ENCODE assay signal across 20 cellular contexts in genomic region chr4:185464887-185465286, GRCh38. TPM values are rescaled to one million over a fixed set of nuclear protein-coding genes. Genes with fewer than 3 reads are reported as not detected.
DNase-seq lines count a peak whose midpoint lies in the region; ATAC-seq, FAIRE-seq and TF ChIP-seq lines count a peak whose summit lies in the region.
"Had no signal": no experiment of that assay in that cellular context is flagged by ENCODE, and none has a peak within 500 bp of the region (broad histone marks: within the 10 kb centered on the region; RNA-seq: fewer than 3 reads in every experiment).

No MANE protein-coding gene starts in this region.

- no peak overlapping the region for H4K91ac ChIP-seq in IMR-90 (ENCODE audit: insufficient read depth, low read depth, low read length)

- ATAC-seq in IMR-90 (ENCODE audit: low read depth): peak; percentile 82
- ATAC-seq in HG02870 (IDR thresholded peaks at IDR 0.05; ENCODE audit: unreplicated experiment): no peak
- ATAC-seq: CD8-positive, alpha-beta T cell had no signal

- no peak overlapping the region for H3K14ac ChIP-seq in IMR-90 (replicated peaks; ENCODE audit: low read depth, low read length)

- TF ChIP-seq POLR2A in IMR-90 (IDR thresholded peaks at IDR 0.05; ENCODE audit: low read depth, low read length): no peak

- H3K18ac ChIP-seq in IMR-90 (ENCODE audit: low read depth, low read length): no peak overlapping the region

- H3K27ac ChIP-seq in IMR-90 (ENCODE audit: insufficient read depth, low read length) (no peak overlapping the region), VCaP (peak overlapping the region; percentile 20; the same call in 1 of the 2 replicates)
- H3K27ac ChIP-seq: BLaER1 treated with 17β-estradiol and CSF1 and Interleukin-3, amounts not matched to agents 10 nM and 100 nM; KMS-11; SK-N-MC had no signal

- H3K27me3 ChIP-seq in IMR-90 (ENCODE audit: control insufficient read depth, insufficient read depth, low read length): no peaks in the 10 kb centered on the region

- H2BK20ac ChIP-seq in IMR-90 (ENCODE audit: low read depth, low read length): no peak overlapping the region

- DNase-seq in D721Med (ENCODE audit: insufficient read length, low spot score): no peak
- DNase-seq in IMR-90: peak; percentile 72
- DNase-seq in fibroblast of villous mesenchyme (ENCODE audit: low read depth): peak; percentile 40
- DNase-seq in occipital lobe (lab: John Stamatoyannopoulos, UW): no peak
- DNase-seq in DMS79 (lab: John Stamatoyannopoulos, UW): no peak
- DNase-seq: Calu3; CD8-positive, alpha-beta T cell; DMS79 treated with DMSO at 0.1 percent for 48 hours; MV-4-11; NCI-H524 treated with DMSO at 0.1 percent for 48 hours; NK-92 treated with Interleukin-12 subunit alpha and Interleukin-12 subunit beta, amount 100 ng/mL, for 24 hours; SHP77 had no signal

- FAIRE-seq in D721Med (lab: Jason Lieb, UNC): peak; percentile 11
- FAIRE-seq: H54 had no signal

- intact Hi-C loops in IMR-90 (cut with micrococcal nuclease): no loop called here

- no peak overlapping the region for H4K8ac ChIP-seq in IMR-90 (ENCODE audit: low read depth in 2 of 2, low read length in 2 of 2)

- no CpG with 5 or more reads among the region's 1 CpG for WGBS in IMR-90 (ENCODE audit: extremely low coverage in 2 of 2, insufficient read length in 1 of 2), 2 experiments

- H4K5ac ChIP-seq in IMR-90 (ENCODE audit: low read depth, low read length): no peak overlapping the region

- TF ChIP-seq CTCF in D721Med (IDR thresholded peaks at IDR 0.05; ENCODE audit: insufficient read depth, missing control alignments): no peak
- no peak for TF ChIP-seq CTCF in IMR-90 (conservative IDR thresholded peaks at IDR 0.05; ENCODE audit: low read depth, low read length)
- no peak for TF ChIP-seq CTCF in VCaP (conservative IDR thresholded peaks at IDR 0.05)
- no peak for TF ChIP-seq CTCF in fibroblast of villous mesenchyme (IDR thresholded peaks at IDR 0.05; ENCODE audit: insufficient read depth, low read depth, low read length)

- no peak overlapping the region; the same call in 1 of the 2 replicates for H3K4me2 ChIP-seq in IMR-90 (ENCODE audit: low read depth, low read length)
- H3K4me2 ChIP-seq: KMS-11 had no signal

- peaks cover 7% of the 10 kb centered on the region for H3K9me1 ChIP-seq in IMR-90 (ENCODE audit: insufficient read depth, low read length)

- H3K4me1 ChIP-seq in IMR-90 (ENCODE audit: control insufficient read depth, insufficient read depth, low read length): peaks cover 13% of the 10 kb centered on the region

- no peaks in the 10 kb centered on the region for H3K36me3 ChIP-seq in IMR-90 (ENCODE audit: control insufficient read depth, insufficient read depth, low read length)
- H3K36me3 ChIP-seq: BLaER1 treated with 17β-estradiol and CSF1 and Interleukin-3, amounts not matched to agents 10 nM and 100 nM had no signal

- no peak overlapping the region for H3K56ac ChIP-seq in IMR-90 (ENCODE audit: extremely low read depth, insufficient read depth, low read length)

- no peaks in the 10 kb centered on the region for H3K79me1 ChIP-seq in IMR-90 (ENCODE audit: low read depth in 1 of 2, low read length in 2 of 2)

- dilution Hi-C loops in IMR-90 (cut with HindIII; ENCODE audit: low sequenced_read_pairs, unreplicated experiment): no loop called here

- no peak overlapping the region for H2BK15ac ChIP-seq in IMR-90 (ENCODE audit: low read depth, low read length)

- H3K4me3 ChIP-seq in IMR-90 (ENCODE audit: insufficient read depth, low read depth, low read length) (no peak overlapping the region), fibroblast of villous mesenchyme (ENCODE audit: low read depth, low read length) (no peak overlapping the region)
- H3K4me3 ChIP-seq: BLaER1 treated with 17β-estradiol and CSF1 and Interleukin-3, amounts not matched to agents 10 nM and 100 nM; SK-N-MC had no signal

- H2BK120ac ChIP-seq in IMR-90 (ENCODE audit: low read depth, low read length): no peak overlapping the region

- no peak for TF ChIP-seq RAD21 in IMR-90 (IDR thresholded peaks at IDR 0.05; ENCODE audit: low read length)

- POLR2A ChIA-PET in IMR-90 (lab: Charles Lee; ENCODE audit: unreplicated experiment): no interaction called here

- H2AK5ac ChIP-seq in IMR-90 (ENCODE audit: low read depth, low read length): no peak overlapping the region

- H3K23ac ChIP-seq in IMR-90 (ENCODE audit: low read depth, low read length): no peak overlapping the region

- H3K9me3 ChIP-seq in IMR-90 (ENCODE audit: control insufficient read depth, insufficient read depth, low read length): no peaks in the 10 kb centered on the region
- H3K9me3 ChIP-seq: BLaER1 treated with 17β-estradiol and CSF1 and Interleukin-3, amounts not matched to agents 10 nM and 100 nM had no signal

- in situ Hi-C loops in IMR-90 (cut with MboI; ENCODE audit: low sequenced_read_pairs): no loop called here

- CTCF ChIA-PET in IMR-90 (lab: Yijun Ruan, JAX): no interaction called here

- H4K20me1 ChIP-seq in IMR-90 (ENCODE audit: insufficient read depth, low read length): no peaks in the 10 kb centered on the region
- H4K20me1 ChIP-seq: BLaER1 treated with 17β-estradiol and CSF1 and Interleukin-3, amounts not matched to agents 10 nM and 100 nM had no signal

- no peak overlapping the region for H3K9ac ChIP-seq in IMR-90 (ENCODE audit: low read depth, low read length)
- H3K9ac ChIP-seq: BLaER1 treated with 17β-estradiol and CSF1 and Interleukin-3, amounts not matched to agents 10 nM and 100 nM; KMS-11 had no signal

- no peak overlapping the region for H2AK9ac ChIP-seq in IMR-90 (replicated peaks; ENCODE audit: low read depth, low read length, poor library complexity)

- no peak overlapping the region for H3K4ac ChIP-seq in IMR-90 (ENCODE audit: low read depth, low read length)

- no peak overlapping the region for H2AFZ ChIP-seq in IMR-90 (replicated peaks; ENCODE audit: low read length, poor library complexity)

- BruUV-seq in IMR-90 (replicated peaks; lab: Mats Ljungman, UMichigan): no TSS peak

- H2BK5ac ChIP-seq in IMR-90 (ENCODE audit: low read depth, low read length, poor library complexity, severe bottlenecking): no peak overlapping the region

TF ChIP-seq in IMR-90, 13 proteins besides CTCF, POLR2A, EP300 and RAD21:
- no peak for TF ChIP-seq CHD1 (IDR thresholded peaks at IDR 0.05; ENCODE audit: low read depth, low read length)
- 0 out of 2 replicates have a peak, but pooled peaks have one; percentile 2 for TF ChIP-seq CEBPB (IDR thresholded peaks at IDR 0.05; ENCODE audit: low read depth, low read length)

RNA-seq across cellular contexts. Expression of gene CCDC110, which starts 6.6 kb away (rescaled TPM):
- total RNA-seq in IMR-90 (2012; rRNA removed) (0.90 and 1.4 TPM in 2 replicates), fibroblast of villous mesenchyme (0.32 and 0.43 TPM in 2 replicates), occipital lobe (1.7 TPM)
- 0.37 and 0.46 TPM in 2 replicates for polyA plus RNA-seq in IMR-90 (2012; rRNA removed)
- polyA plus RNA-seq in IMR-90 (2012; cell fraction: cytosol; rRNA removed): 0.13 and 0.21 TPM in 2 replicates
- 0.39 TPM in 1 of 2 replicates, not detected in the other for polyA plus RNA-seq in IMR-90 (2012; cell fraction: nucleus; rRNA removed; ENCODE audit: low replicate concordance)
- total RNA-seq: A673, Calu3, HT-29 had no signal

RNA-seq across cellular contexts. Expression of gene UFSP2, which starts 39.1 kb away (rescaled TPM):
- total RNA-seq in IMR-90 (2012; rRNA removed): 43.7 and 43.9 TPM in 2 replicates
- 19.4 and 21.8 TPM in 2 replicates for polyA plus RNA-seq in IMR-90 (2012; rRNA removed)
- 5.3 and 6.6 TPM in 2 replicates for polyA plus RNA-seq in IMR-90 (2012; cell fraction: cytosol; rRNA removed)
- polyA plus RNA-seq in IMR-90 (2012; cell fraction: nucleus; rRNA removed; ENCODE audit: low replicate concordance): 1.7 and 13.0 TPM in 2 replicates
- total RNA-seq in fibroblast of villous mesenchyme: 30.3 and 42.7 TPM in 2 replicates
- 53.0 TPM for total RNA-seq in occipital lobe

Comparison
In these comparisons a context has a peak if more than half of its experiments do, and no peak if none do; other contexts are left out.
1. DNase-seq: peak in IMR-90 (single experiment) and fibroblast of villous mesenchyme (single experiment); none in D721Med (single experiment), occipital lobe (single experiment) and DMS79 (single experiment).